ENCODE assay signal across 12 cellular contexts in the genomic region with DNA sequence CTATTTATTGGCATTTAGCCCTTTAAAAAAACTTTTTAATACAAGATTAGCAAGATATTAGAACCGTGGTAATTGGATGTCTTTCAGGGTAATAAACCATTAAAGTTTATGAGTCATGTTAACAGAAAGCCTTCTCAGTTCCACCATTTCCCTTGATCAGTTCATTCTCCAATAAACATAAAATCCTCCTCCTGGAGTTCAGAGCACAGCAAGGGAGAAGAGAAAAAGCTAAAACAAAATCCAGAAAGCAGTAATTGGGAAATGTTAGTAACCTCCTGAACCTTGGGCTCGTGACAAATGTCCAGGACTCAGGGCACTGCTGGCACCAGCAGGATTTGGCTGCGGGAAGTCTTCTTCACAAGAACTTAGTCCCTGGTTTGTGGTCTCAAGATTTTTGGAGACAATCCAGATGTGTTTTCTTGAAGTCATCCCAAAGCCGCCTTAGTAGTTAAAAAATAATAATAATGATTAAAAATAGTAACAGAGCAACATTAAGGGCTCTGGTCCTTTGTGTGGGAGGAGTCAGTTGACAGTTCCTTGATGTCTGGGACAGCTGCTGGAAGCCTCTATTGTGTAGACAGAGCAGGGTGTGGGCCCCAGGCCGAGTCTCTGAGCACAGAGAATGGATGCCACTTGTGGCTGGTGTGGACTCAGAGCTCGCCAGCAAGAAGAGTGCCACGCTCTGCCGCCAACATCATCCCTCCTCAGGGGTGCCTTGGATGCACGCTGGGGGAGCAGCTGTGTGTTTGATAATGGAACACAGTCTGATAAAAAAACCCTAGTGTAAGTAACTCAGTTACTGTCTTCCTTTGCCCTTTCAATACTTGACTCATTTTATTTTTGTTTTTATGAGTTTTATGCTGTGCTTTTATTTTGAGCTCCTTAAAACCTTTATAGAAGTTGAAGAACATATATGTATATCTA. TPM values are rescaled to one million over a fixed set of nuclear protein-coding genes. Genes with fewer than 3 reads are reported as not detected.
DNase-seq lines count a peak whose midpoint lies in the region; ATAC-seq and TF ChIP-seq lines count a peak whose summit lies in the region.
"Had no signal": no experiment of that assay in that cellular context is flagged by ENCODE, and none has a peak within 500 bp of the region (broad histone marks: within the 10 kb centered on the region; RNA-seq: fewer than 3 reads in every experiment).

No MANE protein-coding gene starts in this region.

- peaks cover 16% of the 10 kb centered on the region for H3K4me1 ChIP-seq in vagina
- H3K4me1 ChIP-seq: foreskin keratinocyte, Peyer's patch had no signal

- TF ChIP-seq POLR2A in vagina (IDR thresholded peaks at IDR 0.05), result no peak

- no peak for TF ChIP-seq CTCF in vagina (IDR thresholded peaks at IDR 0.05)

- H3K4me3 ChIP-seq in vagina, result no peak overlapping the region
- H3K4me3 ChIP-seq: Peyer's patch had no signal

- no peaks in the 10 kb centered on the region for H3K27me3 ChIP-seq in vagina
- H3K27me3 ChIP-seq: foreskin keratinocyte, Peyer's patch had no signal

- H3K9me3 ChIP-seq in vagina, result no peaks in the 10 kb centered on the region
- H3K9me3 ChIP-seq: Peyer's patch had no signal

- DNase-seq in Right ventricle myocardium inferior (ENCODE audit: missing footprints) (peak; percentile 78), cardiac septum (ENCODE audit: low spot score) (no peak), medulla oblongata (ENCODE audit: extremely low spot score) (peak; percentile 24), vagina (ENCODE audit: extremely low spot score in 2 of 2) (no peak), NCI-H128 (lab: John Stamatoyannopoulos, UW; ENCODE audit: unreplicated experiment) (no peak)
- no peak for DNase-seq in stimulated activated naive CD8-positive, alpha-beta T cell treated with anti-CD3 and anti-CD28 coated beads, Interleukin-15, Interleukin-2, amounts not matched to agents 100 U/mL and 50 U/mL, for 24 hours
- DNase-seq: activated CD8-positive, alpha-beta T cell treated with anti-CD3 and anti-CD28 coated beads, Interleukin-2, amount 10 ng/mL, durations not matched to agents 7 days and 5 days; cortex of kidney; foreskin keratinocyte; Peyer's patch had no signal

- H3K27ac ChIP-seq in cingulate gyrus (ENCODE audit: low read depth, low read length) (peak overlapping the region; percentile 35), vagina (peak overlapping the region; percentile 31)
- H3K27ac ChIP-seq: foreskin keratinocyte, Peyer's patch had no signal

- no peaks in the 10 kb centered on the region for H3K36me3 ChIP-seq in vagina
- H3K36me3 ChIP-seq: Peyer's patch had no signal

- ATAC-seq in Right ventricle myocardium inferior (peak; percentile 59), GM18907 (IDR thresholded peaks at IDR 0.05; ENCODE audit: unreplicated experiment) (no peak)
- ATAC-seq in stimulated activated naive CD8-positive, alpha-beta T cell treated with anti-CD3 and anti-CD28 coated beads, Interleukin-15, Interleukin-2, amounts not matched to agents 100 U/mL and 50 U/mL, for 24 hours, result no peak
- ATAC-seq: activated CD8-positive, alpha-beta T cell treated with anti-CD3 and anti-CD28 coated beads, Interleukin-2, amount 10 ng/mL, durations not matched to agents 7 days and 5 days; foreskin keratinocyte had no signal

- intact Hi-C loops in Right ventricle myocardium inferior (cut with DNase I), result no loop called here
- intact Hi-C loops in cardiac septum (cut with DNase I), result no loop called here
- intact Hi-C loops in vagina (cut with DNase I), result no loop called here

RNA-seq across cellular contexts. Expression of a gene that starts 43.5 kb away (rescaled TPM):
- 43.7 TPM for total RNA-seq in Right ventricle myocardium inferior
- total RNA-seq in cardiac septum, result 69.2 TPM
- 51.3 TPM for total RNA-seq in vagina

Comparison
In these comparisons a context has a peak if more than half of its experiments do, and no peak if none do; other contexts are left out.
1. DNase-seq: peak in Right ventricle myocardium inferior (single experiment) and medulla oblongata (single experiment); none in cardiac septum (single experiment), vagina (0 of 2), stimulated activated naive CD8-positive, alpha-beta T cell treated with anti-CD3 and anti-CD28 coated beads, Interleukin-15, Interleukin-2, amounts not matched to agents 100 U/mL and 50 U/mL, for 24 hours (single experiment) and NCI-H128 (single experiment).